ENCODE assay signal across 13 cellular contexts in the genomic region with DNA sequence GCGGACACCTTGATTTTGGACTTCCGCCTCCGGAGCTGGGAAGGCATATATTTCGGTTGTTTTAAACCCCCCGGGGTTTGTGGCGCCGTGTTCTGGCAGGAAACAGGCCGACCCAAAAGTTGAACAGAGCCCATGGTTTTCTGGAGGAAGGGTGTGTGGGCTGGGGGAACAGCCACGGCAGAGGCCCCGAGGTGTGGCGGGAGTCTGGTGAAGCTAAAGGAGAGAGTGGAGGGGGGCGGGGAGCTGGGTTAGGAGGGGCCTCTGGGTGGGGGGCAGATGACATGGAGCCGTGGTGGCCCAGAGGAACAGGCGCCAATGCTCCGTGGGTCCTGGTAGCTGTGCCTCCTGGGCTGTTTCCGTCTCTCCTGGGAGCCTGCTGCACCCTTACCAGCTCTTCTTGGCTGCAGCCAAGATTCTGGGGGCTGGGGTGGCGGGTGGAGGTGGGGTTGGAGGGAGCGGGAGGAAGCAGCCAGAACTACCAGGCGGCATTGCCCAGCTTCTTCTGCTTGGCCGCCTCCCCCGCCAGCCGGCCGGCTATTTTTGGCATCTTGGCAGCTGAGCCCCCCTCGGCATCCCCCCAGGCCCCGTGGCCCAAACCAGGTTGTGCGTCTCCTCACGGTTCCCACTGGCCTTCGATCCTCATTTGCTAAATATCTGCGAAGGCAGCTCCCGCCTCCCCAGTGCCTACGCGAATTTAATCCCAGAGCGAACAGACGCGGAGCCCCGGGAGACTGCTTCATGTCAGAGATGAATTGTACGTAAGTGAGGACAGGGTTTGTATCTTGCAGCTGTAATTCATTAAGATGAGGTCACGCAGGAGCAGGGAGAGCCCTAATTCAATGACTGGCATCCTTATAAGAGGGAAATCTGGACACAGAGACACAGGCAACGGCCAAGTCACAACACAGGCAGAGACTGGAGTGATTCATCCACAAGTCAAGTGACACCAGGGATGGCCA. TPM values are rescaled to one million over a fixed set of nuclear protein-coding genes. Genes with fewer than 3 reads are reported as not detected.
A peak's percentile ranks its signal among the peaks of the same experiment; 100 is the strongest.
DNase-seq lines count a peak whose midpoint lies in the region; ATAC-seq and TF ChIP-seq lines count a peak whose summit lies in the region.
"Had no signal": no experiment of that assay in that cellular context is flagged by ENCODE, and none has a peak within 500 bp of the region (broad histone marks: within the 10 kb centered on the region; RNA-seq: fewer than 3 reads in every experiment).

No MANE protein-coding gene starts in this region.

- no peak overlapping the region for H2AFZ ChIP-seq in mesenchymal stem cell (ENCODE audit: low read depth, low read length)

- POLR2A ChIA-PET in GM10248 (lab: Yijun Ruan, JAX): interaction anchor here (0.6 kb wide), 1 partner anchor 210 kb away, joined by 3 read pairs; no protein-coding TSS in a partner anchor

- H3K4me1 ChIP-seq in mesenchymal stem cell (ENCODE audit: control insufficient read depth, insufficient read depth, low read depth, low read length): peaks cover 25% of the 10 kb centered on the region
- peaks cover 8 to 34% (median 24%) of the 10 kb centered on the region in 4 donors for H3K4me1 ChIP-seq in transverse colon

- DNase-seq in DMS 273 (lab: John Stamatoyannopoulos, UW; ENCODE audit: unreplicated experiment) (peak; percentile 83), DMS 273 treated with DMSO at 0.1 percent for 48 hours (lab: John Stamatoyannopoulos, UW) (no peak), chondrocyte (ENCODE audit: low spot score) (no peak), mesenchymal stem cell (no peak), transverse colon (no peak), GM10248 (ENCODE audit: extremely low spot score) (no peak), NCI-H146 (lab: John Stamatoyannopoulos, UW) (no peak)
- DNase-seq: activated CD4-positive, alpha-beta T cell treated with anti-CD3 and anti-CD28 coated beads, Interleukin-2, amount 50 U/mL, for 1 hour; kidney; NK-92 treated with Interleukin-12 subunit alpha and Interleukin-12 subunit beta, amount 100 ng/mL, for 24 hours; stimulated activated CD4-positive, alpha-beta T cell treated with anti-CD3 and anti-CD28 coated beads, Interleukin-2, amount 100 ng/mL, for 24 hours had no signal

- no peak for TF ChIP-seq POLR2A in transverse colon (IDR thresholded peaks at IDR 0.05)

- H3K27me3 ChIP-seq in mesenchymal stem cell (ENCODE audit: control insufficient read depth in 1 of 2, insufficient read depth in 1 of 2, low read length in 2 of 2) (peaks cover 39 to 51% of the 10 kb centered on the region in 2 experiments), transverse colon (peaks cover 74% of the 10 kb centered on the region)

- peak overlapping the region in 1 of 2 experiments; percentile 24 for H2BK12ac ChIP-seq in mesenchymal stem cell (ENCODE audit: low read length in 2 of 2)

- H3K9me3 ChIP-seq in mesenchymal stem cell (ENCODE audit: control insufficient read depth, low read length) (no peaks in the 10 kb centered on the region), transverse colon (no peaks in the 10 kb centered on the region)

- H2BK15ac ChIP-seq in mesenchymal stem cell (ENCODE audit: low read depth, poor library complexity, severe bottlenecking): peak overlapping the region; percentile 23

- in situ Hi-C loops in transverse colon (cut with MboI; ENCODE audit: low pct_ligation_motif_present in 1 of 4, low pct_unique_long_range_greater_than_20kb in 1 of 4, low sequenced_read_pairs in 3 of 4): loop anchor here in 2 of 4 donors (25.0 kb wide), 1 partner anchor 93 kb away; no protein-coding TSS in a partner anchor

- H2BK120ac ChIP-seq in mesenchymal stem cell (ENCODE audit: low read depth, low read length): no peak overlapping the region

- intact Hi-C loops in transverse colon (cut with DNase I; ENCODE audit: low total_unique reads): no loop called here

- TF ChIP-seq EP300 in transverse colon (IDR thresholded peaks at IDR 0.05; ENCODE audit: low read depth): no peak

- WGBS in mesenchymal stem cell: 66% methylated on average over 37 of the region's 39 CpGs
- WGBS in transverse colon (ENCODE audit: low coverage in 1 of 2), 2 donors: 52% methylated on average over 39 of the region's 39 CpGs; no CpG with 5 or more reads in 1 of the 2 donors

- H3K4me3 Mint-ChIP-seq in chondrocyte (ENCODE audit: unreplicated experiment): peak overlapping the region; percentile 50

- H3K9ac ChIP-seq in mesenchymal stem cell (ENCODE audit: low read length): peak overlapping the region; percentile 60

- H4K8ac ChIP-seq in mesenchymal stem cell (ENCODE audit: low read length): no peak overlapping the region

- peaks cover 23% of the 10 kb centered on the region for H3K4me1 Mint-ChIP-seq in chondrocyte (ENCODE audit: low read depth)

- TF ChIP-seq CTCF in chondrocyte (IDR thresholded peaks at IDR 0.05) (no peak), transverse colon (IDR thresholded peaks at IDR 0.05) (no peak), GM10248 (IDR thresholded peaks at IDR 0.05; ENCODE audit: control extremely low read depth, extremely low read depth, low read depth, missing control alignments) (no peak)

- H3K9me3 Mint-ChIP-seq in chondrocyte (ENCODE audit: low read depth): no peaks in the 10 kb centered on the region

- H3K4me3 ChIP-seq in mesenchymal stem cell (ENCODE audit: insufficient read depth in 1 of 2, low read depth in 1 of 2, low read length in 2 of 2) (peak overlapping the region in 1 of 2 experiments; percentile 19), transverse colon (peak overlapping the region in 1 of 4 donors; percentile 21)

- H3K23ac ChIP-seq in mesenchymal stem cell (ENCODE audit: low read length in 2 of 2): no peak overlapping the region

- H3K27ac Mint-ChIP-seq in chondrocyte (ENCODE audit: unreplicated experiment): peak overlapping the region; percentile 71

- H3K36me3 Mint-ChIP-seq in chondrocyte (ENCODE audit: low read depth): no peaks in the 10 kb centered on the region

- peak overlapping the region in 1 of 2 experiments; percentile 39 for H3K14ac ChIP-seq in mesenchymal stem cell (ENCODE audit: low read length in 2 of 2)

- no peak overlapping the region for H2AK5ac ChIP-seq in mesenchymal stem cell (ENCODE audit: low read length, severe bottlenecking)

- ATAC-seq in GM18907 (IDR thresholded peaks at IDR 0.05; ENCODE audit: unreplicated experiment): no peak

- peaks cover 2% of the 10 kb centered on the region for H3K27me3 Mint-ChIP-seq in chondrocyte (ENCODE audit: low read depth)

- H3K27ac ChIP-seq in mesenchymal stem cell (ENCODE audit: low read length, poor library complexity, severe bottlenecking): no peak overlapping the region
- H3K27ac ChIP-seq in transverse colon: peak overlapping the region; percentile 37 to 72 (median 50)
- H3K27ac ChIP-seq: 22Rv1 had no signal

- H3K4me2 ChIP-seq in mesenchymal stem cell (ENCODE audit: low read length, poor library complexity, severe bottlenecking): no peak overlapping the region

- no peak overlapping the region for H3K4ac ChIP-seq in mesenchymal stem cell (ENCODE audit: low read depth in 1 of 2, low read length in 2 of 2)

- no peak overlapping the region for H3K18ac ChIP-seq in mesenchymal stem cell (ENCODE audit: low read depth in 1 of 2, low read length in 2 of 2)

- no peaks in the 10 kb centered on the region for H3K79me1 ChIP-seq in mesenchymal stem cell (replicated peaks; ENCODE audit: low read length, poor library complexity, severe bottlenecking)

- CTCF ChIA-PET in GM10248 (lab: Yijun Ruan, JAX): interaction anchor here (1.9 kb wide), 1 partner anchor 21 kb away, joined by 7 read pairs; no protein-coding TSS in a partner anchor

- H3K36me3 ChIP-seq in mesenchymal stem cell (ENCODE audit: control insufficient read depth in 1 of 2, insufficient read depth in 2 of 2, low read depth in 1 of 2, low read length in 2 of 2) (no peaks in the 10 kb centered on the region), transverse colon (no peaks in the 10 kb centered on the region)

- no peak overlapping the region for H4K91ac ChIP-seq in mesenchymal stem cell (ENCODE audit: low read length)

- no peak overlapping the region for H2BK5ac ChIP-seq in mesenchymal stem cell (ENCODE audit: low read depth, low read length, poor library complexity, severe bottlenecking)

RNA-seq across cellular contexts. Expression of a gene that starts 12.7 kb away (rescaled TPM):
- total RNA-seq in chondrocyte: 0.31 to 0.50 TPM (median 0.38 TPM) in 3 replicates
- 0.75 TPM for polyA plus RNA-seq in mesenchymal stem cell (2013, experiment 1 of 2)
- 0.88 TPM for polyA plus RNA-seq in mesenchymal stem cell (2013, experiment 2 of 2)
- 1 to 10 TPM in 2 of 4 donors, under 1 TPM in 1, not detected in 1; 0.27 to 1.1 (median 1.1) TPM for total RNA-seq in transverse colon

RNA-seq across cellular contexts. Expression of a gene that starts 13.3 kb away (rescaled TPM):
- total RNA-seq in chondrocyte (0.15 to 0.48 TPM in 2 of 3 replicates, not detected in the other), transverse colon (1 to 10 TPM in 1 of 4 donors, under 1 TPM in 2, not detected in 1; 0.27 to 1.5 (median 0.64) TPM)
- polyA plus RNA-seq in mesenchymal stem cell (2013, experiment 1 of 2): not detected
- not detected for polyA plus RNA-seq in mesenchymal stem cell (2013, experiment 2 of 2)

RNA-seq across cellular contexts. Expression of a gene that starts 33.7 kb away (rescaled TPM):
- 73.9 to 88.1 TPM (median 76.2 TPM) in 3 replicates for total RNA-seq in chondrocyte
- polyA plus RNA-seq in mesenchymal stem cell (2013, experiment 1 of 2): 149 TPM
- polyA plus RNA-seq in mesenchymal stem cell (2013, experiment 2 of 2): 138 TPM
- total RNA-seq in transverse colon: 100 to 1,000 TPM in 3 of 4 donors, 10 to 100 TPM in 1; 62.9 to 151 (median 132) TPM

RNA-seq across cellular contexts. Expression of a gene that starts 33.8 kb away (rescaled TPM):
- total RNA-seq in chondrocyte (48.9 to 67.0 TPM (median 51.4 TPM) in 3 replicates), transverse colon (100 to 1,000 TPM; 149 to 367 (median 242) TPM)
- 25.7 TPM for polyA plus RNA-seq in mesenchymal stem cell (2013, experiment 1 of 2)
- 24.4 TPM for polyA plus RNA-seq in mesenchymal stem cell (2013, experiment 2 of 2)

RNA-seq across cellular contexts. Expression of a gene that starts 38.4 kb away (rescaled TPM):
- 0.42 to 0.51 TPM in 2 of 3 replicates, not detected in the other for total RNA-seq in chondrocyte
- 0.17 TPM for polyA plus RNA-seq in mesenchymal stem cell (2013, experiment 1 of 2)
- 0.10 TPM for polyA plus RNA-seq in mesenchymal stem cell (2013, experiment 2 of 2)
- 1 to 10 TPM in 1 of 4 donors, not detected in 3; 5.6 TPM for total RNA-seq in transverse colon
